In the genomic region with DNA sequence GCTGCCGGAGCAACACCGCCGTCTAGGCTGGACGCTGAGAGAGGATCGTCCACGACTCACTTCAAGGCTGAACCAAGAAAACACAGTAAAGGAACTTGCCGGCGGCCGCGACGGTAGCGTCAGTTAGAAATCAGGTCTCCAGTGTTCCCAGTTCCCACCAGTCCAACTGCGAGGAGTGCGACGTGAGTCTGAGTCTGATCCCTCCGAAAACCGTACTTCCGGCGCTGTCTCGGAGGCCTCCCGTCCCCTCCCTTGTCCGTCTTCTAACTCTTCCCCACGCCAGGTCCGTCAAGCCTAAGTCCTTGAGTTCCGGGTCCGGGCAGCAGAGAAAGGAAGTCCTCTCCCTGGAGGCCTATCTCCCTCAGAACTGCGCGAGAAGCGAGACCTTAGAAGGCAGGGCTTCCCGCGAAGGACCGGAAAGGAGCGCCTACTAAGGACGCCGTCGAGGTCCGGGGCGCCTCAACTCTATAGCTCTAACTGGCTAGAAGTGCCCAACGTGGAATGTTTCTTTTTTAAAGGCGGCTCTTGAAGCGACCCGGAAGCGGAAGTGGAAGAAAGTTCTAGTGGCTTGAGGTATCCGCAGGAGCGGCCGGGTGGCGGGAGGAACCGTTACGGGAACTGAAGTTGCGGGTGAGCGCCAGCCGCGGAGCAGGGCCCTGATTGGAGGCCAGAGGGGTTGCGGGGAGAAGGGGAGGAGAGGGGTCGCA, we compare ENCODE assay signal across 1 cellular context.
TF ChIP-seq lines count a peak whose summit lies in the region.

A gene with protein sequence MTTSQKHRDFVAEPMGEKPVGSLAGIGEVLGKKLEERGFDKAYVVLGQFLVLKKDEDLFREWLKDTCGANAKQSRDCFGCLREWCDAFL (plus strand): TSS at position 563 of the 707 bp plus-strand sequence. CDS start 748 bp downstream, outside the sequence.
A gene with protein sequence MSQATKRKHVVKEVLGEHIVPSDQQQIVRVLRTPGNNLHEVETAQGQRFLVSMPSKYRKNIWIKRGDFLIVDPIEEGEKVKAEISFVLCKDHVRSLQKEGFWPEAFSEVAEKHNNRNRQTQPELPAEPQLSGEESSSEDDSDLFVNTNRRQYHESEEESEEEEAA (minus strand): TSS at position 217 of the 707 bp plus-strand sequence. CDS start 1,768 bp downstream, outside the sequence.

TF ChIP-seq in WTC11, 78 proteins besides CTCF, POLR2A, EP300 and RAD21 (continued from another document):
- TF ChIP-seq, protein P1, sequence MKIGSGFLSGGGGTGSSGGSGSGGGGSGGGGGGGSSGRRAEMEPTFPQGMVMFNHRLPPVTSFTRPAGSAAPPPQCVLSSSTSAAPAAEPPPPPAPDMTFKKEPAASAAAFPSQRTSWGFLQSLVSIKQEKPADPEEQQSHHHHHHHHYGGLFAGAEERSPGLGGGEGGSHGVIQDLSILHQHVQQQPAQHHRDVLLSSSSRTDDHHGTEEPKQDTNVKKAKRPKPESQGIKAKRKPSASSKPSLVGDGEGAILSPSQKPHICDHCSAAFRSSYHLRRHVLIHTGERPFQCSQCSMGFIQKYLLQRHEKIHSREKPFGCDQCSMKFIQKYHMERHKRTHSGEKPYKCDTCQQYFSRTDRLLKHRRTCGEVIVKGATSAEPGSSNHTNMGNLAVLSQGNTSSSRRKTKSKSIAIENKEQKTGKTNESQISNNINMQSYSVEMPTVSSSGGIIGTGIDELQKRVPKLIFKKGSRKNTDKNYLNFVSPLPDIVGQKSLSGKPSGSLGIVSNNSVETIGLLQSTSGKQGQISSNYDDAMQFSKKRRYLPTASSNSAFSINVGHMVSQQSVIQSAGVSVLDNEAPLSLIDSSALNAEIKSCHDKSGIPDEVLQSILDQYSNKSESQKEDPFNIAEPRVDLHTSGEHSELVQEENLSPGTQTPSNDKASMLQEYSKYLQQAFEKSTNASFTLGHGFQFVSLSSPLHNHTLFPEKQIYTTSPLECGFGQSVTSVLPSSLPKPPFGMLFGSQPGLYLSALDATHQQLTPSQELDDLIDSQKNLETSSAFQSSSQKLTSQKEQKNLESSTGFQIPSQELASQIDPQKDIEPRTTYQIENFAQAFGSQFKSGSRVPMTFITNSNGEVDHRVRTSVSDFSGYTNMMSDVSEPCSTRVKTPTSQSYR (CRISPR knock-in tag; IDR thresholded peaks at IDR 0.05), result no peak
- TF ChIP-seq GRHL2 (CRISPR knock-in tag; IDR thresholded peaks at IDR 0.05; ENCODE audit: insufficient replicate concordance, severe bottlenecking) (no peak), SMAD3 (CRISPR knock-in tag; IDR thresholded peaks at IDR 0.05; ENCODE audit: borderline replicate concordance) (peak; percentile 66; the same call in 1 of the 2 replicates), ETV6 (CRISPR knock-in tag; IDR thresholded peaks at IDR 0.05) (peak; percentile 90), NR3C1 (CRISPR knock-in tag; conservative IDR thresholded peaks at IDR 0.05; ENCODE audit: low read depth) (no peak), ZNF416 (CRISPR knock-in tag; IDR thresholded peaks at IDR 0.05) (no peak), FOXK1 (CRISPR knock-in tag; IDR thresholded peaks at IDR 0.05) (peak; percentile 97), JUN (CRISPR knock-in tag; IDR thresholded peaks at IDR 0.05) (peak; percentile 48; the same call in 1 of the 2 replicates), CREM (CRISPR knock-in tag; IDR thresholded peaks at IDR 0.05) (no peak; the same call in 1 of the 2 replicates), ELF4 (CRISPR knock-in tag; IDR thresholded peaks at IDR 0.05; ENCODE audit: low read depth) (no peak), FOXJ3 (CRISPR knock-in tag; IDR thresholded peaks at IDR 0.05; ENCODE audit: borderline replicate concordance) (no peak), TEAD1 (CRISPR knock-in tag; IDR thresholded peaks at IDR 0.05) (peak; percentile 65), MYBL2 (CRISPR knock-in tag; IDR thresholded peaks at IDR 0.05) (peak; percentile 81), HMGA2 (CRISPR knock-in tag; IDR thresholded peaks at IDR 0.05) (no peak), TEAD4 (CRISPR knock-in tag; IDR thresholded peaks at IDR 0.05) (peak; percentile 77), KAT7 (CRISPR knock-in tag; IDR thresholded peaks at IDR 0.05; ENCODE audit: borderline replicate concordance) (0 out of 2 replicates have a peak, but pooled peaks have one; percentile 58)
- TF ChIP-seq, protein P2, sequence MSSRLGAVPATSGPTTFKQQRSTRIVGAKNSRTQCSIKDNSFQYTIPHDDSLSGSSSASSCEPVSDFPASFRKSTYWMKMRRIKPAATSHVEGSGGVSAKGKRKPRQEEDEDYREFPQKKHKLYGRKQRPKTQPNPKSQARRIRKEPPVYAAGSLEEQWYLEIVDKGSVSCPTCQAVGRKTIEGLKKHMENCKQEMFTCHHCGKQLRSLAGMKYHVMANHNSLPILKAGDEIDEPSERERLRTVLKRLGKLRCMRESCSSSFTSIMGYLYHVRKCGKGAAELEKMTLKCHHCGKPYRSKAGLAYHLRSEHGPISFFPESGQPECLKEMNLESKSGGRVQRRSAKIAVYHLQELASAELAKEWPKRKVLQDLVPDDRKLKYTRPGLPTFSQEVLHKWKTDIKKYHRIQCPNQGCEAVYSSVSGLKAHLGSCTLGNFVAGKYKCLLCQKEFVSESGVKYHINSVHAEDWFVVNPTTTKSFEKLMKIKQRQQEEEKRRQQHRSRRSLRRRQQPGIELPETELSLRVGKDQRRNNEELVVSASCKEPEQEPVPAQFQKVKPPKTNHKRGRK (CRISPR knock-in tag; IDR thresholded peaks at IDR 0.05; ENCODE audit: borderline replicate concordance), result no peak
- TF ChIP-seq, protein P3, sequence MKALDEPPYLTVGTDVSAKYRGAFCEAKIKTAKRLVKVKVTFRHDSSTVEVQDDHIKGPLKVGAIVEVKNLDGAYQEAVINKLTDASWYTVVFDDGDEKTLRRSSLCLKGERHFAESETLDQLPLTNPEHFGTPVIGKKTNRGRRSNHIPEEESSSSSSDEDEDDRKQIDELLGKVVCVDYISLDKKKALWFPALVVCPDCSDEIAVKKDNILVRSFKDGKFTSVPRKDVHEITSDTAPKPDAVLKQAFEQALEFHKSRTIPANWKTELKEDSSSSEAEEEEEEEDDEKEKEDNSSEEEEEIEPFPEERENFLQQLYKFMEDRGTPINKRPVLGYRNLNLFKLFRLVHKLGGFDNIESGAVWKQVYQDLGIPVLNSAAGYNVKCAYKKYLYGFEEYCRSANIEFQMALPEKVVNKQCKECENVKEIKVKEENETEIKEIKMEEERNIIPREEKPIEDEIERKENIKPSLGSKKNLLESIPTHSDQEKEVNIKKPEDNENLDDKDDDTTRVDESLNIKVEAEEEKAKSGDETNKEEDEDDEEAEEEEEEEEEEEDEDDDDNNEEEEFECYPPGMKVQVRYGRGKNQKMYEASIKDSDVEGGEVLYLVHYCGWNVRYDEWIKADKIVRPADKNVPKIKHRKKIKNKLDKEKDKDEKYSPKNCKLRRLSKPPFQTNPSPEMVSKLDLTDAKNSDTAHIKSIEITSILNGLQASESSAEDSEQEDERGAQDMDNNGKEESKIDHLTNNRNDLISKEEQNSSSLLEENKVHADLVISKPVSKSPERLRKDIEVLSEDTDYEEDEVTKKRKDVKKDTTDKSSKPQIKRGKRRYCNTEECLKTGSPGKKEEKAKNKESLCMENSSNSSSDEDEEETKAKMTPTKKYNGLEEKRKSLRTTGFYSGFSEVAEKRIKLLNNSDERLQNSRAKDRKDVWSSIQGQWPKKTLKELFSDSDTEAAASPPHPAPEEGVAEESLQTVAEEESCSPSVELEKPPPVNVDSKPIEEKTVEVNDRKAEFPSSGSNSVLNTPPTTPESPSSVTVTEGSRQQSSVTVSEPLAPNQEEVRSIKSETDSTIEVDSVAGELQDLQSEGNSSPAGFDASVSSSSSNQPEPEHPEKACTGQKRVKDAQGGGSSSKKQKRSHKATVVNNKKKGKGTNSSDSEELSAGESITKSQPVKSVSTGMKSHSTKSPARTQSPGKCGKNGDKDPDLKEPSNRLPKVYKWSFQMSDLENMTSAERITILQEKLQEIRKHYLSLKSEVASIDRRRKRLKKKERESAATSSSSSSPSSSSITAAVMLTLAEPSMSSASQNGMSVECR (CRISPR knock-in tag; IDR thresholded peaks at IDR 0.05; ENCODE audit: borderline replicate concordance), result peak; percentile 64; the same call in 1 of the 2 replicates
- TF ChIP-seq, protein P4, sequence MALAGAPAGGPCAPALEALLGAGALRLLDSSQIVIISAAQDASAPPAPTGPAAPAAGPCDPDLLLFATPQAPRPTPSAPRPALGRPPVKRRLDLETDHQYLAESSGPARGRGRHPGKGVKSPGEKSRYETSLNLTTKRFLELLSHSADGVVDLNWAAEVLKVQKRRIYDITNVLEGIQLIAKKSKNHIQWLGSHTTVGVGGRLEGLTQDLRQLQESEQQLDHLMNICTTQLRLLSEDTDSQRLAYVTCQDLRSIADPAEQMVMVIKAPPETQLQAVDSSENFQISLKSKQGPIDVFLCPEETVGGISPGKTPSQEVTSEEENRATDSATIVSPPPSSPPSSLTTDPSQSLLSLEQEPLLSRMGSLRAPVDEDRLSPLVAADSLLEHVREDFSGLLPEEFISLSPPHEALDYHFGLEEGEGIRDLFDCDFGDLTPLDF (CRISPR knock-in tag; IDR thresholded peaks at IDR 0.05), result no peak
- TF ChIP-seq, protein P5, sequence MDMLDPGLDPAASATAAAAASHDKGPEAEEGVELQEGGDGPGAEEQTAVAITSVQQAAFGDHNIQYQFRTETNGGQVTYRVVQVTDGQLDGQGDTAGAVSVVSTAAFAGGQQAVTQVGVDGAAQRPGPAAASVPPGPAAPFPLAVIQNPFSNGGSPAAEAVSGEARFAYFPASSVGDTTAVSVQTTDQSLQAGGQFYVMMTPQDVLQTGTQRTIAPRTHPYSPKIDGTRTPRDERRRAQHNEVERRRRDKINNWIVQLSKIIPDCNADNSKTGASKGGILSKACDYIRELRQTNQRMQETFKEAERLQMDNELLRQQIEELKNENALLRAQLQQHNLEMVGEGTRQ (CRISPR knock-in tag; IDR thresholded peaks at IDR 0.05), result peak; percentile 26; the same call in 1 of the 2 replicates
- TF ChIP-seq, protein P6, sequence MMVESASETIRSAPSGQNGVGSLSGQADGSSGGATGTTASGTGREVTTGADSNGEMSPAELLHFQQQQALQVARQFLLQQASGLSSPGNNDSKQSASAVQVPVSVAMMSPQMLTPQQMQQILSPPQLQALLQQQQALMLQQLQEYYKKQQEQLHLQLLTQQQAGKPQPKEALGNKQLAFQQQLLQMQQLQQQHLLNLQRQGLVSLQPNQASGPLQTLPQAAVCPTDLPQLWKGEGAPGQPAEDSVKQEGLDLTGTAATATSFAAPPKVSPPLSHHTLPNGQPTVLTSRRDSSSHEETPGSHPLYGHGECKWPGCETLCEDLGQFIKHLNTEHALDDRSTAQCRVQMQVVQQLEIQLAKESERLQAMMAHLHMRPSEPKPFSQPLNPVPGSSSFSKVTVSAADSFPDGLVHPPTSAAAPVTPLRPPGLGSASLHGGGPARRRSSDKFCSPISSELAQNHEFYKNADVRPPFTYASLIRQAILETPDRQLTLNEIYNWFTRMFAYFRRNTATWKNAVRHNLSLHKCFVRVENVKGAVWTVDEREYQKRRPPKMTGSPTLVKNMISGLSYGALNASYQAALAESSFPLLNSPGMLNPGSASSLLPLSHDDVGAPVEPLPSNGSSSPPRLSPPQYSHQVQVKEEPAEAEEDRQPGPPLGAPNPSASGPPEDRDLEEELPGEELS (CRISPR knock-in tag; IDR thresholded peaks at IDR 0.05), result no peak
- TF ChIP-seq, protein P7, sequence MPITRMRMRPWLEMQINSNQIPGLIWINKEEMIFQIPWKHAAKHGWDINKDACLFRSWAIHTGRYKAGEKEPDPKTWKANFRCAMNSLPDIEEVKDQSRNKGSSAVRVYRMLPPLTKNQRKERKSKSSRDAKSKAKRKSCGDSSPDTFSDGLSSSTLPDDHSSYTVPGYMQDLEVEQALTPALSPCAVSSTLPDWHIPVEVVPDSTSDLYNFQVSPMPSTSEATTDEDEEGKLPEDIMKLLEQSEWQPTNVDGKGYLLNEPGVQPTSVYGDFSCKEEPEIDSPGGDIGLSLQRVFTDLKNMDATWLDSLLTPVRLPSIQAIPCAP (CRISPR knock-in tag; IDR thresholded peaks at IDR 0.05), result no peak
- TF ChIP-seq, protein P8, sequence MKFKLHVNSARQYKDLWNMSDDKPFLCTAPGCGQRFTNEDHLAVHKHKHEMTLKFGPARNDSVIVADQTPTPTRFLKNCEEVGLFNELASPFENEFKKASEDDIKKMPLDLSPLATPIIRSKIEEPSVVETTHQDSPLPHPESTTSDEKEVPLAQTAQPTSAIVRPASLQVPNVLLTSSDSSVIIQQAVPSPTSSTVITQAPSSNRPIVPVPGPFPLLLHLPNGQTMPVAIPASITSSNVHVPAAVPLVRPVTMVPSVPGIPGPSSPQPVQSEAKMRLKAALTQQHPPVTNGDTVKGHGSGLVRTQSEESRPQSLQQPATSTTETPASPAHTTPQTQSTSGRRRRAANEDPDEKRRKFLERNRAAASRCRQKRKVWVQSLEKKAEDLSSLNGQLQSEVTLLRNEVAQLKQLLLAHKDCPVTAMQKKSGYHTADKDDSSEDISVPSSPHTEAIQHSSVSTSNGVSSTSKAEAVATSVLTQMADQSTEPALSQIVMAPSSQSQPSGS (CRISPR knock-in tag; IDR thresholded peaks at IDR 0.05; ENCODE audit: borderline replicate concordance, low read depth), result 0 out of 2 replicates have a peak, but pooled peaks have one; percentile 8
- TF ChIP-seq, protein P9, sequence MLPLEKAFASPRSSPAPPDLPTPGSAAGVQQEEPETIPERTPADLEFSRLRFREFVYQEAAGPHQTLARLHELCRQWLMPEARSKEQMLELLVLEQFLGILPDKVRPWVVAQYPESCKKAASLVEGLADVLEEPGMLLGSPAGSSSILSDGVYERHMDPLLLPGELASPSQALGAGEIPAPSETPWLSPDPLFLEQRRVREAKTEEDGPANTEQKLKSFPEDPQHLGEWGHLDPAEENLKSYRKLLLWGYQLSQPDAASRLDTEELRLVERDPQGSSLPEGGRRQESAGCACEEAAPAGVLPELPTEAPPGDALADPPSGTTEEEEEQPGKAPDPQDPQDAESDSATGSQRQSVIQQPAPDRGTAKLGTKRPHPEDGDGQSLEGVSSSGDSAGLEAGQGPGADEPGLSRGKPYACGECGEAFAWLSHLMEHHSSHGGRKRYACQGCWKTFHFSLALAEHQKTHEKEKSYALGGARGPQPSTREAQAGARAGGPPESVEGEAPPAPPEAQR (CRISPR knock-in tag; IDR thresholded peaks at IDR 0.05), result no peak
